In the genomic region with DNA sequence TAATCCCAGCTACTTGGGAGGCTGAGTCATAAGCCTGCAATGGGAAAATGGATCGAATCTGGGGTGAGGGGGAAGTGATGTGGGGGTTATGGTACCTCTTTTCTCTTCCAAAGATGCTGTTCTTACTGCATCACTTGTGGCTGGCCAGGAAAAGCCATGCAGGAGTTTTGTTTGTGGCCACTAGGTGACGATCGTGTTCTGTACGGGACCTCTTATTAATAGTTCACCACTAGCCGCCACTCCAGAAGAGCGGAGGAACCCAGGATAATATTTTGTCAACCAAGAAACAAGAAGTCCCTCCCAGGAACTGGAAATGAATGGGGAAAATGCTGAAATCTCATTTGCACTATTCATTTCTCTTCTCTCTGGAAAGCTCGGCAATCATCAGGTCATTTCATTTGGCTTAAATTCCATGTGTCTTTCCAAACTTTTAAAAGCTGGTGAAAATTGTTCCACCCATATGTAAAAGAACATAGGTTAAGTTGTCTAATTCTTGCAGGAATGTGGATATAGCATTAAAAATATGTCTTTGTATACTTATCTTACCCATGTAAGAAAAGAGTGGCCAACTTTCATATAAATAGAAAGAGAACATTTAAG, we compare ENCODE assay signal across 1 cellular context.
A peak's percentile ranks its signal among the peaks of the same experiment; 100 is the strongest.
TF ChIP-seq lines count a peak whose summit lies in the region.

No MANE protein-coding gene starts in this region.

TF ChIP-seq in IMR-90, 13 proteins besides CTCF, POLR2A, EP300 and RAD21:
- TF ChIP-seq RCOR1 (IDR thresholded peaks at IDR 0.05; ENCODE audit: insufficient replicate concordance, low read length) (no peak), SMC3 (IDR thresholded peaks at IDR 0.05; ENCODE audit: low read depth, low read length) (peak; percentile 44), RFX5 (IDR thresholded peaks at IDR 0.05; ENCODE audit: low read depth, low read length) (no peak), NFE2L2 (IDR thresholded peaks at IDR 0.05; ENCODE audit: low read depth, low read length) (no peak)
